ENCODE assay signal across 9 cellular contexts in genomic region chr2:42132966-42133641, GRCh38. TPM values are rescaled to one million over a fixed set of nuclear protein-coding genes. Genes with fewer than 3 reads are reported as not detected.
DNase-seq lines count a peak whose midpoint lies in the region; ATAC-seq and TF ChIP-seq lines count a peak whose summit lies in the region.
"Had no signal": no experiment of that assay in that cellular context is flagged by ENCODE, and none has a peak within 500 bp of the region (broad histone marks: within the 10 kb centered on the region; RNA-seq: fewer than 3 reads in every experiment).

No MANE protein-coding gene starts in this region.

- H3K4me3 ChIP-seq in dorsolateral prefrontal cortex = peak overlapping the region in 57 of 59 donors; percentile 8 to 56 (median 38)

- no peaks in the 10 kb centered on the region for H3K27me3 Mint-ChIP-seq in activated CD4-positive, alpha-beta memory T cell treated with anti-CD3 and anti-CD28 coated beads for 36 hours
- H3K27me3 Mint-ChIP-seq in memory B cell = no peaks in the 10 kb centered on the region

- peak overlapping the region in 51 of 59 donors; percentile 4 to 87 (median 69) for H3K27ac ChIP-seq in dorsolateral prefrontal cortex
- H3K27ac ChIP-seq: KMS-11 had no signal

- POLR2A ChIA-PET in activated CD4-positive, alpha-beta memory T cell treated with anti-CD3 and anti-CD28 coated beads for 36 hours (lab: Charles Lee) = interaction anchor here (0.5 to 1.5 kb wide), 9 partner anchors 9 to 154 kb away, joined by 3 to 16 read pairs (median 5); partner anchors contain the start of gene EML4

- CTCF ChIA-PET in activated CD4-positive, alpha-beta memory T cell treated with anti-CD3 and anti-CD28 coated beads for 36 hours (lab: Charles Lee) = interaction anchor here (0.8 to 2.1 kb wide), 9 partner anchors 9 to 63 kb away, joined by 3 to 11 read pairs (median 5); no protein-coding TSS in a partner anchor

- peak overlapping the region; percentile 90 for H3K27ac Mint-ChIP-seq in activated CD4-positive, alpha-beta memory T cell treated with anti-CD3 and anti-CD28 coated beads for 36 hours
- H3K27ac Mint-ChIP-seq in memory B cell = peak overlapping the region; percentile 83

- ATAC-seq in GM19025 (IDR thresholded peaks at IDR 0.05; ENCODE audit: low read depth, unreplicated experiment) = peak; percentile 72
- ATAC-seq in HG03196 (IDR thresholded peaks at IDR 0.05; ENCODE audit: unreplicated experiment) = peak; percentile 91
- ATAC-seq in memory B cell (ENCODE audit: low read depth) = peak; percentile 88

- no peak for TF ChIP-seq CTCF in AG09319 (IDR thresholded peaks at IDR 0.05; ENCODE audit: low read depth, low read length)
- TF ChIP-seq CTCF in dorsolateral prefrontal cortex (IDR thresholded peaks at IDR 0.05 in 54 of 56, conservative IDR thresholded peaks at IDR 0.05 in 2 of 56; ENCODE audit: low read depth in 1 of 56, partially characterized antibody in 56 of 56) = no peak

- no peaks in the 10 kb centered on the region for H3K9me3 Mint-ChIP-seq in activated CD4-positive, alpha-beta memory T cell treated with anti-CD3 and anti-CD28 coated beads for 36 hours
- no peaks in the 10 kb centered on the region for H3K9me3 Mint-ChIP-seq in memory B cell

- no peaks in the 10 kb centered on the region for H3K27me3 ChIP-seq in dorsolateral prefrontal cortex

- intact Hi-C loops in activated CD4-positive, alpha-beta memory T cell treated with anti-CD3 and anti-CD28 coated beads for 36 hours (cut with micrococcal nuclease) = loop anchor here (1.0 to 5.0 kb wide), 7 partner anchors 8 to 36 kb away; partner anchors contain the start of gene EML4
- intact Hi-C loops in dorsolateral prefrontal cortex (cut with DNase I) = no loop called here

- H3K36me3 Mint-ChIP-seq in activated CD4-positive, alpha-beta memory T cell treated with anti-CD3 and anti-CD28 coated beads for 36 hours = no peaks in the 10 kb centered on the region
- no peaks in the 10 kb centered on the region for H3K36me3 Mint-ChIP-seq in memory B cell

- H3K4me1 Mint-ChIP-seq in activated CD4-positive, alpha-beta memory T cell treated with anti-CD3 and anti-CD28 coated beads for 36 hours (ENCODE audit: low read depth) = peaks cover 87% of the 10 kb centered on the region
- peaks cover 48% of the 10 kb centered on the region for H3K4me1 Mint-ChIP-seq in memory B cell

- DNase-seq in AG09319 (ENCODE audit: extremely low read depth, low read depth) = peak; percentile 92
- DNase-seq in NCI-H526 (lab: John Stamatoyannopoulos, UW) = peak; percentile 32 to 67
- peak; percentile 94 for DNase-seq in activated CD4-positive, alpha-beta memory T cell treated with anti-CD3 and anti-CD28 coated beads for 36 hours
- DNase-seq in dorsolateral prefrontal cortex = peak; percentile 34 to 86 (median 68)
- DNase-seq in memory B cell (ENCODE audit: low spot score in 2 of 2) = peak; percentile 60 to 70
- peak; percentile 84 for DNase-seq in stimulated activated CD8-positive, alpha-beta memory T cell treated with anti-CD3 and anti-CD28 coated beads, Interleukin-12 subunit alpha, Interleukin-12 subunit beta, amount 100 ng/mL, for 1 hour (ENCODE audit: low read depth)

- H3K4me3 Mint-ChIP-seq in activated CD4-positive, alpha-beta memory T cell treated with anti-CD3 and anti-CD28 coated beads for 36 hours = peak overlapping the region; percentile 77
- H3K4me3 Mint-ChIP-seq in memory B cell = peak overlapping the region; percentile 76

RNA-seq across cellular contexts. Expression of gene EML4, which starts 36.0 kb away (rescaled TPM):
- total RNA-seq in activated CD4-positive, alpha-beta memory T cell treated with anti-CD3 and anti-CD28 coated beads for 36 hours = 10 to 100 TPM; 67.4 to 69.8 TPM
- total RNA-seq in dorsolateral prefrontal cortex = 10 to 100 TPM; 14.0 to 28.7 (median 20.0) TPM

Comparison
In these comparisons a context has a peak if more than half of its experiments do, and no peak if none do; other contexts are left out.
1. Peak in every context shown above with its lines: DNase-seq, ATAC-seq, H3K4me3 ChIP-seq and H3K27ac ChIP-seq.